In genomic region chr20:63847374-63848002, GRCh38 we compare ENCODE assay signal across 1 cellular context.
TF ChIP-seq lines count a peak whose summit lies in the region.

No MANE protein-coding gene starts in this region.

TF ChIP-seq in HCT116, 20 proteins besides CTCF, POLR2A, EP300 and RAD21 (continued from another document):
- TF ChIP-seq MAX (IDR thresholded peaks at IDR 0.05) (no peak), ZBTB33 (IDR thresholded peaks at IDR 0.05; ENCODE audit: extremely low read depth, insufficient replicate concordance, low read length) (no peak), JUND (IDR thresholded peaks at IDR 0.05) (no peak), CEBPB (IDR thresholded peaks at IDR 0.05; ENCODE audit: low read depth) (no peak), POLR2AphosphoS5 (IDR thresholded peaks at IDR 0.05; ENCODE audit: low read depth, low read length) (no peak), REST (IDR thresholded peaks at IDR 0.05; ENCODE audit: low read depth) (no peak), ELF1 (IDR thresholded peaks at IDR 0.05; ENCODE audit: borderline replicate concordance, low read depth) (no peak), TCF7L2 (IDR thresholded peaks at IDR 0.05; ENCODE audit: borderline replicate concordance, extremely low read depth, insufficient read depth, insufficient read length) (no peak), EZH2phosphoT487 (IDR thresholded peaks at IDR 0.05; ENCODE audit: borderline replicate concordance) (no peak)
TF ChIP-seq in HCT116: peak in this region for 0.
